15 cellular contexts compared by ENCODE assay signal in the genomic region with DNA sequence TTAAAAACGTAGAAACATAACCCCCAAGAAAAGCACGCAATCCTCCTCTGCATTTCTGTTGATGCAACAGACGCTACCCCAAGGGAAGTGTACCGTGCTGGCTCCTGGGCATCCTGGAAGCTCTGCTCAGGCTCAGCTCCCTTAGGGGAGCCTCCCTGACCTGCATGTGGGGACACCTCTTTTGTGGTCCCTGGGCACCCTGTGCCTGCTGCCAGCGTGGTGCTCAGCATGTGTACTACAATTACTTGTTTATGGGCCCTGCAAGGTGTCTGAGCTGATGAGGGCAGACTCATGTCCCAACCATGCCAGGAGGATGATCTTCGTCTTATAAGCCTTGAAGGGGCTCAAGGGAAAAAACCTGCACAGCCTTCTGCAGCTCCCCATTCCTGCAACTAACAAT. TPM values are rescaled to one million over a fixed set of nuclear protein-coding genes. Genes with fewer than 3 reads are reported as not detected.
DNase-seq lines count a peak whose midpoint lies in the region; TF ChIP-seq lines count a peak whose summit lies in the region.
"Had no signal": no experiment of that assay in that cellular context is flagged by ENCODE, and none has a peak within 500 bp of the region (broad histone marks: within the 10 kb centered on the region; RNA-seq: fewer than 3 reads in every experiment).

No MANE protein-coding gene starts in this region.

- 87 to 91% methylated on average over 4 to 6 of the region's 6 CpGs for WGBS in endodermal cell (ENCODE audit: insufficient coverage in 1 of 2, insufficient read length in 1 of 2), 2 experiments
- no CpG with 5 or more reads among the region's 6 CpGs for WGBS in neuronal stem cell (ENCODE audit: extremely low coverage in 2 of 2, insufficient read length in 2 of 2, insufficient replicate concordance in 1 of 2), 2 donors
- 91% methylated on average over 6 of the region's 6 CpGs for WGBS in suprapubic skin

- H3K18ac ChIP-seq in neuronal stem cell (ENCODE audit: low read length) = no peak overlapping the region

- H3K9me3 Mint-ChIP-seq in activated T-cell treated with anti-CD3 and anti-CD28 coated beads, Interleukin-2, amount 50 U/mL, for 24 hours = no peaks in the 10 kb centered on the region
- no peaks in the 10 kb centered on the region for H3K9me3 Mint-ChIP-seq in endodermal cell
- H3K9me3 Mint-ChIP-seq: CD8-positive, alpha-beta T cell; H9 had no signal

- POLR2A ChIA-PET in RWPE1 (lab: Yijun Ruan, JAX; ENCODE audit: low non-redundant PET) = no interaction called here

- H3K27ac Mint-ChIP-seq in activated T-cell treated with anti-CD3 and anti-CD28 coated beads, Interleukin-2, amount 50 U/mL, for 24 hours = peak overlapping the region; percentile 26
- H3K27ac Mint-ChIP-seq in endodermal cell = no peak overlapping the region
- H3K27ac Mint-ChIP-seq: B cell; CD8-positive, alpha-beta T cell had no signal

- TF ChIP-seq POLR2A in suprapubic skin (IDR thresholded peaks at IDR 0.05) = no peak

- H3K4me3 ChIP-seq in endodermal cell (ENCODE audit: low read length) (no peak overlapping the region), neuronal stem cell (ENCODE audit: low read length in 2 of 2) (no peak overlapping the region), suprapubic skin (no peak overlapping the region)
- H3K4me3 ChIP-seq: BLaER1 treated with 17β-estradiol and CSF1 and Interleukin-3, amounts not matched to agents 10 nM and 100 nM had no signal

- no peak overlapping the region for H2BK120ac ChIP-seq in neuronal stem cell (ENCODE audit: low read depth, low read length)

- H3K27me3 Mint-ChIP-seq in activated T-cell treated with anti-CD3 and anti-CD28 coated beads, Interleukin-2, amount 50 U/mL, for 24 hours = no peaks in the 10 kb centered on the region
- no peaks in the 10 kb centered on the region for H3K27me3 Mint-ChIP-seq in endodermal cell (ENCODE audit: insufficient read depth)
- H3K27me3 Mint-ChIP-seq: B cell had no signal

- peaks cover 63% of the 10 kb centered on the region for H3K36me3 Mint-ChIP-seq in activated T-cell treated with anti-CD3 and anti-CD28 coated beads, Interleukin-2, amount 50 U/mL, for 24 hours (ENCODE audit: low read depth)
- peaks cover 17% of the 10 kb centered on the region for H3K36me3 Mint-ChIP-seq in endodermal cell (ENCODE audit: low read depth)

- H3K14ac ChIP-seq in neuronal stem cell (ENCODE audit: low read length) = no peak overlapping the region

- no peak for TF ChIP-seq CTCF in RWPE1 (conservative IDR thresholded peaks at IDR 0.05; ENCODE audit: low read depth)
- TF ChIP-seq CTCF in endodermal cell (conservative IDR thresholded peaks at IDR 0.05) = no peak
- no peak for TF ChIP-seq CTCF in suprapubic skin (IDR thresholded peaks at IDR 0.05)

- H3K9me3 ChIP-seq in endodermal cell (ENCODE audit: control insufficient read depth, low read length) = no peaks in the 10 kb centered on the region
- H3K9me3 ChIP-seq in neuronal stem cell (replicated peaks in 1 of 2; ENCODE audit: control insufficient read depth in 2 of 2, insufficient read depth in 1 of 2, low read depth in 1 of 2, low read length in 2 of 2) = no peaks in the 10 kb centered on the region
- H3K9me3 ChIP-seq in suprapubic skin = no peaks in the 10 kb centered on the region
- H3K9me3 ChIP-seq: BLaER1 treated with 17β-estradiol and CSF1 and Interleukin-3, amounts not matched to agents 10 nM and 100 nM had no signal

- H2BK5ac ChIP-seq in neuronal stem cell (ENCODE audit: low read length) = no peak overlapping the region

- H2AFZ ChIP-seq in neuronal stem cell (ENCODE audit: low read length) = no peak overlapping the region

- no peaks in the 10 kb centered on the region for H3K79me1 ChIP-seq in neuronal stem cell (ENCODE audit: low read depth, low read length)

- peak overlapping the region; percentile 11; the same call in 1 of the 2 replicates for H3K27ac ChIP-seq in RWPE1
- no peak overlapping the region for H3K27ac ChIP-seq in endodermal cell (ENCODE audit: low read depth, low read length)
- no peak overlapping the region for H3K27ac ChIP-seq in neuronal stem cell (replicated peaks; ENCODE audit: low read length)
- no peak overlapping the region for H3K27ac ChIP-seq in suprapubic skin
- H3K27ac ChIP-seq: BLaER1 treated with 17β-estradiol and CSF1 and Interleukin-3, amounts not matched to agents 10 nM and 100 nM had no signal

- H3K4me1 ChIP-seq in endodermal cell (ENCODE audit: control insufficient read depth, insufficient read depth, low read length) = peaks cover 7% of the 10 kb centered on the region
- peaks cover 0 to 14% of the 10 kb centered on the region in 2 donors for H3K4me1 ChIP-seq in neuronal stem cell (ENCODE audit: control insufficient read depth in 2 of 2, insufficient read depth in 1 of 2, low read depth in 1 of 2, low read length in 2 of 2)
- peaks cover 50% of the 10 kb centered on the region for H3K4me1 ChIP-seq in suprapubic skin

- H3K9ac ChIP-seq in endodermal cell (ENCODE audit: extremely low read depth, low read length, poor library complexity, severe bottlenecking) (no peak overlapping the region), neuronal stem cell (ENCODE audit: low read depth, low read length, poor library complexity) (no peak overlapping the region)
- H3K9ac ChIP-seq: BLaER1 treated with 17β-estradiol and CSF1 and Interleukin-3, amounts not matched to agents 10 nM and 100 nM had no signal

- H3K4me2 ChIP-seq in neuronal stem cell (ENCODE audit: insufficient read depth, low read length, poor library complexity, severe bottlenecking) = no peak overlapping the region
- H3K4me2 ChIP-seq: BLaER1 treated with 17β-estradiol and CSF1 and Interleukin-3, amounts not matched to agents 10 nM and 100 nM had no signal

- CTCF ChIA-PET in RWPE1 (lab: Yijun Ruan, JAX) = interaction anchor here (0.8 kb wide), 1 partner anchor 36 kb away, joined by 3 read pairs; no protein-coding TSS in a partner anchor

- peaks cover 28% of the 10 kb centered on the region for H3K36me3 ChIP-seq in endodermal cell (ENCODE audit: control insufficient read depth, insufficient read depth, low read length)
- peaks cover 9 to 17% of the 10 kb centered on the region in 2 donors for H3K36me3 ChIP-seq in neuronal stem cell (replicated peaks in 1 of 2; ENCODE audit: control insufficient read depth in 2 of 2, insufficient read depth in 2 of 2, low read length in 2 of 2)
- H3K36me3 ChIP-seq in suprapubic skin = peaks cover 22% of the 10 kb centered on the region

- no peak overlapping the region for H4K8ac ChIP-seq in neuronal stem cell (ENCODE audit: low read depth, low read length)

- peak overlapping the region; percentile 86 for H3K23ac ChIP-seq in neuronal stem cell (ENCODE audit: low read depth, low read length, poor library complexity)

- H3K4ac ChIP-seq in neuronal stem cell (ENCODE audit: low read length) = peak overlapping the region; percentile 15

- H4K91ac ChIP-seq in neuronal stem cell (ENCODE audit: low read depth, low read length, poor library complexity) = no peak overlapping the region

- TF ChIP-seq EP300 in suprapubic skin (IDR thresholded peaks at IDR 0.05) = no peak

- DNase-seq in activated T-cell treated with anti-CD3 and anti-CD28 coated beads, Interleukin-2, amount 50 U/mL, for 24 hours = no peak
- DNase-seq in activated T-cell treated with anti-CD3 and anti-CD28 coated beads for 4 hours (no peak), RWPE1 (ENCODE audit: low spot score) (no peak), endodermal cell (peak; percentile 16), neuronal stem cell (ENCODE audit: low spot score) (no peak), NOMO-1 (lab: John Stamatoyannopoulos, UW; ENCODE audit: unreplicated experiment in 2 of 2) (no peak), NOMO-1 treated with DMSO at 0.1 percent for 48 hours (lab: John Stamatoyannopoulos, UW; ENCODE audit: unreplicated experiment) (no peak), suprapubic skin (ENCODE audit: low spot score in 2 of 2) (no peak)
- DNase-seq: Calu3; CD8-positive, alpha-beta T cell; DMS79 treated with DMSO at 0.1 percent for 48 hours; GF-D8; H9 had no signal

- H3K27me3 ChIP-seq in endodermal cell (ENCODE audit: control insufficient read depth, insufficient read depth, low read length, poor library complexity, severe bottlenecking) (no peaks in the 10 kb centered on the region), neuronal stem cell (ENCODE audit: control insufficient read depth in 3 of 3, insufficient read depth in 3 of 3, low read depth in 1 of 3, low read length in 3 of 3) (no peaks in the 10 kb centered on the region), suprapubic skin (no peaks in the 10 kb centered on the region)
- H3K27me3 ChIP-seq: BLaER1 treated with 17β-estradiol and CSF1 and Interleukin-3, amounts not matched to agents 10 nM and 100 nM had no signal

- H3K4me3 Mint-ChIP-seq in activated T-cell treated with anti-CD3 and anti-CD28 coated beads, Interleukin-2, amount 50 U/mL, for 24 hours = no peak overlapping the region
- H3K4me3 Mint-ChIP-seq in endodermal cell = no peak overlapping the region
- H3K4me3 Mint-ChIP-seq: B cell; CD8-positive, alpha-beta T cell; H9 had no signal

- no peak overlapping the region for H2BK12ac ChIP-seq in neuronal stem cell (ENCODE audit: low read length)

- peaks cover 14% of the 10 kb centered on the region for H3K4me1 Mint-ChIP-seq in activated T-cell treated with anti-CD3 and anti-CD28 coated beads, Interleukin-2, amount 50 U/mL, for 24 hours (ENCODE audit: low read depth)
- H3K4me1 Mint-ChIP-seq in endodermal cell = peaks cover 16% of the 10 kb centered on the region

- H2BK15ac ChIP-seq in neuronal stem cell (ENCODE audit: low read length) = no peak overlapping the region

- no peak overlapping the region for H2AK5ac ChIP-seq in neuronal stem cell (ENCODE audit: low read depth, low read length)

RNA-seq across cellular contexts. Expression of gene EHD4, which starts 18.3 kb away (rescaled TPM):
- total RNA-seq in endodermal cell (10 to 100 TPM; 16.9 to 17.3 TPM), suprapubic skin (10 to 100 TPM; 16.0 to 31.4 (median 20.9) TPM)
- 6.8 TPM for polyA plus RNA-seq in endodermal cell (2013, experiment 1 of 2)
- polyA plus RNA-seq in endodermal cell (2013, experiment 2 of 2) = 7.0 TPM
- 7.9 TPM for polyA plus RNA-seq in neuronal stem cell (2013, experiment 1 of 2)
- polyA plus RNA-seq in neuronal stem cell (2013, experiment 2 of 2) = 8.1 TPM
